8 cellular contexts compared by ENCODE assay signal in genomic region chr17:49315551-49315951, GRCh38. TPM values are rescaled to one million over a fixed set of nuclear protein-coding genes. Genes with fewer than 3 reads are reported as not detected.
DNase-seq lines count a peak whose midpoint lies in the region; ATAC-seq and TF ChIP-seq lines count a peak whose summit lies in the region.

No MANE protein-coding gene starts in this region.

- TF ChIP-seq POLR2A in ovary (IDR thresholded peaks at IDR 0.05) (no peak), thyroid gland (IDR thresholded peaks at IDR 0.05) (no peak)

- WGBS in SK-N-SH (ENCODE audit: low lambda C conversion rate): 7% methylated on average over 4 of the region's 4 CpGs
- WGBS in ovary, 3 donors: 6 to 9% (median 9%) methylated on average over 4 of the region's 4 CpGs
- WGBS in thyroid gland, 2 donors: 5 to 17% methylated on average over 4 of the region's 4 CpGs

- peaks cover 29% of the 10 kb centered on the region for H3K4me1 Mint-ChIP-seq in activated naive CD4-positive, alpha-beta T cell treated with anti-CD3 and anti-CD28 coated beads, Interleukin-2, amount 10 ng/mL, durations not matched to agents 7 days and 5 days

- H3K4me1 ChIP-seq in MM.1S (ENCODE audit: low read length) (peaks cover 4% of the 10 kb centered on the region; the same call in 1 of the 2 replicates), SK-N-SH (ENCODE audit: control insufficient read depth in 1 of 2, insufficient read depth in 2 of 2, low read depth in 1 of 2, low read length in 1 of 2) (peaks cover 0 to 8% of the 10 kb centered on the region in 2 experiments; a peak in 3 of 4 replicates), ovary (ENCODE audit: insufficient read depth) (no peaks in the 10 kb centered on the region), thyroid gland (peaks cover 0 to 5% of the 10 kb centered on the region in 2 donors)

- no peak overlapping the region for H3K27ac ChIP-seq in MM.1S (ENCODE audit: low read length)
- H3K27ac ChIP-seq in SK-N-SH (ENCODE audit: low read depth in 2 of 2, low read length in 1 of 2): peak overlapping the region; percentile 11 to 59; a peak in 3 of 4 replicates
- no peak overlapping the region for H3K27ac ChIP-seq in ovary
- H3K27ac ChIP-seq in thyroid gland: no peak overlapping the region

- H3K4me3 ChIP-seq in MM.1S (ENCODE audit: low read length) (peak overlapping the region; percentile 36; the same call in 1 of the 2 replicates), SK-N-SH (ENCODE audit: low read depth in 2 of 2, low read length in 1 of 2) (peak overlapping the region in 1 of 2 experiments; percentile 9; a peak in 1 of 4 replicates), ovary (no peak overlapping the region), thyroid gland (replicated peaks in 1 of 3) (no peak overlapping the region)

- TF ChIP-seq EP300 in SK-N-SH (IDR thresholded peaks at IDR 0.05; ENCODE audit: borderline replicate concordance in 1 of 2, low read depth in 1 of 2, low read length in 1 of 2) (peak in 1 of 2 experiments; percentile 32; a peak in 1 of 4 replicates), ovary (IDR thresholded peaks at IDR 0.05) (no peak)

- H2AFZ ChIP-seq in MM.1S (ENCODE audit: low read length): no peak overlapping the region
- no peak overlapping the region for H2AFZ ChIP-seq in SK-N-SH (ENCODE audit: low read depth)

- H4K20me1 ChIP-seq in MM.1S (ENCODE audit: insufficient read depth, low read length): no peaks in the 10 kb centered on the region
- no peaks in the 10 kb centered on the region for H4K20me1 ChIP-seq in SK-N-SH (ENCODE audit: insufficient read depth)

- H3K36me3 ChIP-seq in MM.1S (replicated peaks; ENCODE audit: insufficient read depth, low read length) (no peaks in the 10 kb centered on the region), SK-N-SH (replicated peaks in 1 of 2; ENCODE audit: control insufficient read depth in 1 of 2, insufficient read depth in 2 of 2, low read length in 1 of 2) (peaks cover 31 to 33% of the 10 kb centered on the region in 2 experiments), ovary (no peaks in the 10 kb centered on the region), thyroid gland (peaks cover 0 to 11% of the 10 kb centered on the region in 2 donors)

- H3K9ac ChIP-seq in MM.1S (ENCODE audit: low read length) (peak overlapping the region; percentile 2; the same call in 1 of the 2 replicates), SK-N-SH (no peak overlapping the region; the same call in 1 of the 2 replicates)

- TF ChIP-seq CTCF in MM.1S (IDR thresholded peaks at IDR 0.05; ENCODE audit: low read length) (peak; percentile 86), SK-N-SH (IDR thresholded peaks at IDR 0.05) (peak; percentile 100), ovary (IDR thresholded peaks at IDR 0.05) (peak; percentile 25 to 61 (median 56)), thyroid gland (IDR thresholded peaks at IDR 0.05) (peak; percentile 53 to 99 (median 84))

- intact Hi-C loops in ovary (cut with DNase I) (loop anchor here (2.0 to 10.0 kb wide), 6 partner anchors 77 to 242 kb away; no protein-coding TSS in a partner anchor), thyroid gland (cut with DNase I) (loop anchor here (10.0 kb wide), 1 partner anchor 239 kb away; no protein-coding TSS in a partner anchor)

- in situ Hi-C loops in ACHN (cut with HindIII; ENCODE audit: low pct_ligation_motif_present, low pct_unique_long_range_greater_than_20kb, low sequenced_read_pairs): no loop called here

- no peaks in the 10 kb centered on the region for H3K9me3 ChIP-seq in MM.1S (replicated peaks; ENCODE audit: insufficient read depth, low read length)
- no peaks in the 10 kb centered on the region for H3K9me3 ChIP-seq in SK-N-SH
- no peaks in the 10 kb centered on the region for H3K9me3 ChIP-seq in ovary
- H3K9me3 ChIP-seq in thyroid gland: no peaks in the 10 kb centered on the region

- H3K9me3 Mint-ChIP-seq in activated naive CD4-positive, alpha-beta T cell treated with anti-CD3 and anti-CD28 coated beads, Interleukin-2, amount 10 ng/mL, durations not matched to agents 7 days and 5 days: no peaks in the 10 kb centered on the region

- H3K79me2 ChIP-seq in MM.1S (ENCODE audit: low read length): peaks cover 17% of the 10 kb centered on the region
- peaks cover 32% of the 10 kb centered on the region for H3K79me2 ChIP-seq in SK-N-SH (ENCODE audit: insufficient read depth)

- POLR2A ChIA-PET in SK-N-SH (lab: Yijun Ruan, JAX): no interaction called here

- no peaks in the 10 kb centered on the region for H3K27me3 Mint-ChIP-seq in activated naive CD4-positive, alpha-beta T cell treated with anti-CD3 and anti-CD28 coated beads, Interleukin-2, amount 10 ng/mL, durations not matched to agents 7 days and 5 days

- H3K27ac Mint-ChIP-seq in activated naive CD4-positive, alpha-beta T cell treated with anti-CD3 and anti-CD28 coated beads, Interleukin-2, amount 10 ng/mL, durations not matched to agents 7 days and 5 days: peak overlapping the region; percentile 82

- H3K4me2 ChIP-seq in MM.1S (ENCODE audit: low read depth, low read length): peak overlapping the region; percentile 66
- peak overlapping the region; percentile 39 for H3K4me2 ChIP-seq in SK-N-SH

- H3K9me2 ChIP-seq in MM.1S (replicated peaks; ENCODE audit: insufficient read depth, low read length) (no peaks in the 10 kb centered on the region), SK-N-SH (no peaks in the 10 kb centered on the region)

- CTCF ChIA-PET in SK-N-SH (lab: Yijun Ruan, JAX): interaction anchor here (0.7 to 7.9 kb wide), 35 partner anchors 8 to 670 kb away, joined by 3 to 154 read pairs (median 6); partner anchors contain the start of gene ZNF652
- CTCF ChIA-PET in activated naive CD4-positive, alpha-beta T cell treated with anti-CD3 and anti-CD28 coated beads, Interleukin-2, amount 10 ng/mL, durations not matched to agents 7 days and 5 days (lab: Charles Lee): interaction anchor here (0.8 to 7.1 kb wide), 15 partner anchors 14 to 380 kb away, joined by 3 to 104 read pairs (median 5); partner anchors contain the start of gene ZNF652

- TF ChIP-seq RAD21 in SK-N-SH (IDR thresholded peaks at IDR 0.05; ENCODE audit: low read length): peak; percentile 100

- peaks cover 22% of the 10 kb centered on the region for H3K36me3 Mint-ChIP-seq in activated naive CD4-positive, alpha-beta T cell treated with anti-CD3 and anti-CD28 coated beads, Interleukin-2, amount 10 ng/mL, durations not matched to agents 7 days and 5 days

- peak; percentile 65 for ATAC-seq in GM18868 (IDR thresholded peaks at IDR 0.05; ENCODE audit: unreplicated experiment)

- H3F3A ChIP-seq in MM.1S (ENCODE audit: insufficient read depth, low read length): 0 out of 2 replicates have a peak, but pooled peaks cover 9% of the 10 kb centered on the region
- peaks cover 14% of the 10 kb centered on the region for H3F3A ChIP-seq in SK-N-SH (replicated peaks; ENCODE audit: insufficient read depth)

- H3K27me3 ChIP-seq in MM.1S (replicated peaks; ENCODE audit: insufficient read depth, low read length) (no peaks in the 10 kb centered on the region), SK-N-SH (ENCODE audit: insufficient read depth) (no peaks in the 10 kb centered on the region), ovary (no peaks in the 10 kb centered on the region), thyroid gland (no peaks in the 10 kb centered on the region)

- H3K4me3 Mint-ChIP-seq in activated naive CD4-positive, alpha-beta T cell treated with anti-CD3 and anti-CD28 coated beads, Interleukin-2, amount 10 ng/mL, durations not matched to agents 7 days and 5 days: peak overlapping the region; percentile 35

- DNase-seq in ACHN: peak; percentile 92
- DNase-seq in MM.1S: peak; percentile 82
- DNase-seq in SK-N-SH: peak; percentile 77
- peak; percentile 87 for DNase-seq in activated naive CD4-positive, alpha-beta T cell treated with anti-CD3 and anti-CD28 coated beads, Interleukin-2, amount 10 ng/mL, durations not matched to agents 7 days and 5 days
- peak; percentile 78 for DNase-seq in germinal center (ENCODE audit: low spot score)
- DNase-seq in ovary: peak; percentile 62 to 74 (median 67)
- peak; percentile 76 to 81 for DNase-seq in thyroid gland

TF ChIP-seq in SK-N-SH, 30 proteins besides CTCF, POLR2A, EP300 and RAD21 (continues in another document):
- TF ChIP-seq, protein P1, sequence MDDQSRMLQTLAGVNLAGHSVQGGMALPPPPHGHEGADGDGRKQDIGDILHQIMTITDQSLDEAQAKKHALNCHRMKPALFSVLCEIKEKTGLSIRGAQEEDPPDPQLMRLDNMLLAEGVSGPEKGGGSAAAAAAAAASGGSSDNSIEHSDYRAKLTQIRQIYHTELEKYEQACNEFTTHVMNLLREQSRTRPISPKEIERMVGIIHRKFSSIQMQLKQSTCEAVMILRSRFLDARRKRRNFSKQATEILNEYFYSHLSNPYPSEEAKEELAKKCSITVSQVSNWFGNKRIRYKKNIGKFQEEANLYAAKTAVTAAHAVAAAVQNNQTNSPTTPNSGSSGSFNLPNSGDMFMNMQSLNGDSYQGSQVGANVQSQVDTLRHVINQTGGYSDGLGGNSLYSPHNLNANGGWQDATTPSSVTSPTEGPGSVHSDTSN (IDR thresholded peaks at IDR 0.05): no peak; the same call in 1 of the 2 replicates
- peak; percentile 88 for TF ChIP-seq FOSL2 (IDR thresholded peaks at IDR 0.05; ENCODE audit: borderline replicate concordance, low read depth)
- TF ChIP-seq SIN3A (IDR thresholded peaks at IDR 0.05; ENCODE audit: borderline replicate concordance, low read depth, low read length): peak; percentile 63; the same call in 1 of the 2 replicates
- TF ChIP-seq GATA2 (CRISPR knock-in tag; IDR thresholded peaks at IDR 0.05): no peak
- no peak for TF ChIP-seq POLR2AphosphoS5 (IDR thresholded peaks at IDR 0.05; ENCODE audit: low read depth, low read length)
- no peak for TF ChIP-seq RFX5 (IDR thresholded peaks at IDR 0.05; ENCODE audit: low read length)
- TF ChIP-seq EZH2phosphoT487 (IDR thresholded peaks at IDR 0.05; ENCODE audit: borderline replicate concordance, low read depth): no peak
- no peak for TF ChIP-seq TAF1 (IDR thresholded peaks at IDR 0.05; ENCODE audit: borderline replicate concordance, low read depth, low read length)
- TF ChIP-seq GABPA (IDR thresholded peaks at IDR 0.05; ENCODE audit: low read depth): no peak
- TF ChIP-seq MXI1 (IDR thresholded peaks at IDR 0.05; ENCODE audit: low read depth, low read length): no peak
- TF ChIP-seq YY1 (IDR thresholded peaks at IDR 0.05; ENCODE audit: low read depth): peak; percentile 51; the same call in 1 of the 2 replicates

RNA-seq across cellular contexts. Expression of gene ZNF652, which starts 46.5 kb away (rescaled TPM):
- polyA plus RNA-seq in SK-N-SH (2012; rRNA removed) (5.1 and 6.5 TPM in 2 replicates), ovary (10 to 100 TPM; 17.1 to 19.4 TPM)
- polyA plus RNA-seq in SK-N-SH (2012; cell fraction: cytosol; rRNA removed): 4.8 and 4.9 TPM in 2 replicates
- 13.1 and 17.3 TPM in 2 replicates for polyA plus RNA-seq in SK-N-SH (2012; cell fraction: nucleus; rRNA removed)
- total RNA-seq in ovary (10 to 100 TPM; 26.0 to 60.9 (median 52.4) TPM), thyroid gland (10 to 100 TPM; 60.0 to 64.9 (median 62.1) TPM)

Comparison
In these comparisons a context has a peak if more than half of its experiments do, and no peak if none do; other contexts are left out.
1. H3K27ac ChIP-seq: peak in SK-N-SH (2 of 2); none in MM.1S (single experiment), ovary (0 of 2) and thyroid gland (0 of 3).
2. Peak in every context shown above with its lines, with median percentiles within 50 percentile points of each other: DNase-seq and CTCF ChIP-seq.